In the genomic region with DNA sequence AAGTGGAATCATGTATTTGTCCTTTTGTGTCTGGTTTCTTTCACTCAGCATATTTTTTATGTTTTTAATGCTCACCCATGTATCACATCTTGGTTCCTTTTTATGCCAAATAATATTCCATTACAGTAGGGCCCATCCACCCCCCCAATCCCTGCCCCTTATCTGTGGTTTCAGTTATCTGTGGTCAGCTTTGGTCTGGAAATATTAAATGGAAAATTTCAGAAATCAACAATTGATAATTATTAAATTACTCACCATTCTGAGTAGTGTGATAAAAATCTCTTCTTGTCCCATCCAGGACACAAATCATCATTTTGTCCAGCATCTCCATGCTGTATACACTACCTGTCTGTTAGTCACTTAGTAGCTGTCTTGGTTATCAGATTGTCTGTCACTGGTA, we compare ENCODE assay signal across 1 cellular context.
TF ChIP-seq lines count a peak whose summit lies in the region.

No MANE protein-coding gene starts in this region.

TF ChIP-seq in WTC11, 78 proteins besides CTCF, POLR2A, EP300 and RAD21 (continued from another document):
- no peak for TF ChIP-seq ZNF532 (CRISPR knock-in tag; IDR thresholded peaks at IDR 0.05; ENCODE audit: borderline replicate concordance)
- TF ChIP-seq JUN (CRISPR knock-in tag; IDR thresholded peaks at IDR 0.05): no peak
- TF ChIP-seq ATF3 (CRISPR knock-in tag; conservative IDR thresholded peaks at IDR 0.05): no peak
- no peak for TF ChIP-seq HMGA2 (CRISPR knock-in tag; IDR thresholded peaks at IDR 0.05)
